ENCODE assay signal across 8 cellular contexts in genomic region chr14:104876251-104876699, GRCh38. TPM values are rescaled to one million over a fixed set of nuclear protein-coding genes. Genes with fewer than 3 reads are reported as not detected.
DNase-seq lines count a peak whose midpoint lies in the region; ATAC-seq, FAIRE-seq and TF ChIP-seq lines count a peak whose summit lies in the region.

No MANE protein-coding gene starts in this region.

- WGBS in small intestine, 3 donors = 84 to 92% (median 86%) methylated on average over 8 of the region's 8 CpGs

- DNase-seq in GM18507 (ENCODE audit: extremely low spot score, insufficient read length, low read depth) (peak; percentile 55), small intestine (peak; percentile 65), activated gamma-delta T cell (lab: John Stamatoyannopoulos, UW) (no peak)
- DNase-seq in effector memory CD4-positive, alpha-beta T cell = peak; percentile 9 to 23 (median 22)
- DNase-seq in effector CD4-positive, alpha-beta T cell = no peak

- no peaks in the 10 kb centered on the region for H3K36me3 ChIP-seq in effector memory CD4-positive, alpha-beta T cell (ENCODE audit: control insufficient read depth, insufficient read depth, low read length)
- H3K36me3 ChIP-seq in small intestine (ENCODE audit: control insufficient read depth in 2 of 2, insufficient read depth in 2 of 2, low read length in 2 of 2) = peaks cover 3 to 11% of the 10 kb centered on the region in 2 donors

- H3K4me1 ChIP-seq in effector memory CD4-positive, alpha-beta T cell (ENCODE audit: control insufficient read depth, insufficient read depth, low read length, poor library complexity, severe bottlenecking) = no peaks in the 10 kb centered on the region
- H3K4me1 ChIP-seq in small intestine (ENCODE audit: control insufficient read depth in 2 of 2, insufficient read depth in 1 of 2, low read depth in 1 of 2, low read length in 1 of 2) = no peaks in the 10 kb centered on the region

- H3K9me3 ChIP-seq in effector memory CD4-positive, alpha-beta T cell (ENCODE audit: control insufficient read depth, low read length) = no peaks in the 10 kb centered on the region
- H3K9me3 ChIP-seq in small intestine (ENCODE audit: control insufficient read depth, low read depth) = no peaks in the 10 kb centered on the region

- ATAC-seq in SK-N-SH treated with all-trans-retinoic acid at 6 μM for 48 hours = peak; percentile 72
- ATAC-seq in GM18511 (IDR thresholded peaks at IDR 0.05; ENCODE audit: unreplicated experiment) = no peak
- no peak for ATAC-seq in GM19463 (IDR thresholded peaks at IDR 0.05; ENCODE audit: unreplicated experiment)

- H3K27ac ChIP-seq in effector memory CD4-positive, alpha-beta T cell (ENCODE audit: insufficient read depth, low read length, poor library complexity, severe bottlenecking) = no peak overlapping the region
- H3K27ac ChIP-seq in small intestine (ENCODE audit: low read depth in 1 of 2, low read length in 1 of 2) = no peak overlapping the region

- peak; percentile 63 for FAIRE-seq in GM18507 (lab: Jason Lieb, UNC)
- no peak for FAIRE-seq in small intestine (lab: Jason Lieb, UNC)

- H3K27me3 ChIP-seq in effector memory CD4-positive, alpha-beta T cell (replicated peaks; ENCODE audit: control insufficient read depth, insufficient read depth, low read length, poor library complexity, severe bottlenecking) = no peaks in the 10 kb centered on the region
- H3K27me3 ChIP-seq in small intestine (ENCODE audit: control insufficient read depth in 2 of 2, insufficient read depth in 2 of 2, low read length in 2 of 2) = no peaks in the 10 kb centered on the region

- H3K4me3 ChIP-seq in effector memory CD4-positive, alpha-beta T cell (ENCODE audit: insufficient read depth, low read depth, low read length, poor library complexity, severe bottlenecking) = no peak overlapping the region
- H3K4me3 ChIP-seq in small intestine (ENCODE audit: low read depth in 1 of 2, low read length in 2 of 2) = no peak overlapping the region

TF ChIP-seq in SK-N-SH treated with all-trans-retinoic acid at 6 μM for 48 hours, 23 proteins besides CTCF, POLR2A, EP300 and RAD21:
- no peak for TF ChIP-seq PATZ1 (CRISPR knock-in tag; IDR thresholded peaks at IDR 0.05; ENCODE audit: borderline replicate concordance)
- no peak for TF ChIP-seq SNAI2 (CRISPR knock-in tag; IDR thresholded peaks at IDR 0.05)
- TF ChIP-seq TCF4 (CRISPR knock-in tag; IDR thresholded peaks at IDR 0.05; ENCODE audit: borderline replicate concordance) = no peak
- TF ChIP-seq BACH2 (CRISPR knock-in tag; IDR thresholded peaks at IDR 0.05; ENCODE audit: borderline replicate concordance) = no peak
- TF ChIP-seq CSDC2 (CRISPR knock-in tag; IDR thresholded peaks at IDR 0.05) = no peak
- TF ChIP-seq, protein P1, sequence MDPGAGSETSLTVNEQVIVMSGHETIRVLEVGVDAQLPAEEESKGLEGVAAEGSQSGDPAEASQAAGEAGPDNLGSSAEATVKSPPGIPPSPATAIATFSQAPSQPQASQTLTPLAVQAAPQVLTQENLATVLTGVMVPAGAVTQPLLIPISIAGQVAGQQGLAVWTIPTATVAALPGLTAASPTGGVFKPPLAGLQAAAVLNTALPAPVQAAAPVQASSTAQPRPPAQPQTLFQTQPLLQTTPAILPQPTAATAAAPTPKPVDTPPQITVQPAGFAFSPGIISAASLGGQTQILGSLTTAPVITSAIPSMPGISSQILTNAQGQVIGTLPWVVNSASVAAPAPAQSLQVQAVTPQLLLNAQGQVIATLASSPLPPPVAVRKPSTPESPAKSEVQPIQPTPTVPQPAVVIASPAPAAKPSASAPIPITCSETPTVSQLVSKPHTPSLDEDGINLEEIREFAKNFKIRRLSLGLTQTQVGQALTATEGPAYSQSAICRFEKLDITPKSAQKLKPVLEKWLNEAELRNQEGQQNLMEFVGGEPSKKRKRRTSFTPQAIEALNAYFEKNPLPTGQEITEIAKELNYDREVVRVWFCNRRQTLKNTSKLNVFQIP (CRISPR knock-in tag; IDR thresholded peaks at IDR 0.05; ENCODE audit: borderline replicate concordance, low read depth) = no peak
- no peak for TF ChIP-seq TSHZ2 (CRISPR knock-in tag; IDR thresholded peaks at IDR 0.05)
- no peak for TF ChIP-seq PPARA (CRISPR knock-in tag; IDR thresholded peaks at IDR 0.05; ENCODE audit: borderline replicate concordance)
- no peak for TF ChIP-seq ZFP30 (CRISPR knock-in tag; IDR thresholded peaks at IDR 0.05)
- TF ChIP-seq ZC3H10 (CRISPR knock-in tag; IDR thresholded peaks at IDR 0.05) = no peak
- TF ChIP-seq TOX (CRISPR knock-in tag; IDR thresholded peaks at IDR 0.05; ENCODE audit: borderline replicate concordance) = no peak
- TF ChIP-seq OSR1 (CRISPR knock-in tag; IDR thresholded peaks at IDR 0.05) = no peak

RNA-seq across cellular contexts. Expression of gene CEP170B, which starts 11.2 kb away (rescaled TPM):
- 10 to 100 TPM; 24.9 to 33.9 (median 32.7) TPM for polyA plus RNA-seq in small intestine

RNA-seq across cellular contexts. Expression of gene PLD4, which starts 48.4 kb away (rescaled TPM):
- polyA plus RNA-seq in small intestine = 1 to 10 TPM in 1 of 3 donors, under 1 TPM in 1, not detected in 1; 0.42 to 1.4 TPM

Comparison
In these comparisons a context has a peak if more than half of its experiments do, and no peak if none do; other contexts are left out.
1. DNase-seq: peak in GM18507 (single experiment), effector memory CD4-positive, alpha-beta T cell (3 of 3) and small intestine (single experiment); none in effector CD4-positive, alpha-beta T cell (single experiment) and activated gamma-delta T cell (single experiment).